11 cellular contexts compared by ENCODE assay signal in the genomic region with DNA sequence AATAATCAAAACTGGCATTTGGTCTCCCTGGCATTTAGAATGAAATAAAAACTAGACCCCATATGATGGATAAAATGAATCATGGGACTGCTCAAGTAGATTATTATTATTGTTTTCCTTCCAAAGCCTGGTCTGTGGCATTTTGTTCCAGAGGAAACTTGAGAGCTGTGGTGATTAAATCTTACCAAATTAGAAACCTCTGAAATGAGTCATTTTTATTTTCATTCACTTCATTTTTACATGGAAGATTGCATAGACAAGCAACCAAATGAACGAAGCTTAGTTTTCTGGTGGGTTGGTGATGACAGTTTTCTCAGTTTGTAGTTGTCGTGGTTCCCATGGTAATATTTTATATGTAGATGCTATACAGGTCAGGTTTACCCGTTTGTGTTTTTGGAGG. TPM values are rescaled to one million over a fixed set of nuclear protein-coding genes. Genes with fewer than 3 reads are reported as not detected.
DNase-seq lines count a peak whose midpoint lies in the region; ATAC-seq, FAIRE-seq and TF ChIP-seq lines count a peak whose summit lies in the region.
"Had no signal": no experiment of that assay in that cellular context is flagged by ENCODE, and none has a peak within 500 bp of the region (broad histone marks: within the 10 kb centered on the region; RNA-seq: fewer than 3 reads in every experiment).

No MANE protein-coding gene starts in this region.

- peaks cover 73% of the 10 kb centered on the region for H3K4me1 Mint-ChIP-seq in activated T-helper 1 cell treated with anti-CD3 and anti-CD28 coated beads, Interleukin-12 subunit alpha, Interleukin-12 subunit beta, Interleukin-2, Interleukin-4 antibody, amounts not matched to agents 30 ng/mL and 10 ng/mL and 1 ng/mL, durations not matched to agents 14 hours and 24 hours and 36 hours (ENCODE audit: low read depth)

- H3K4me1 ChIP-seq in effector memory CD4-positive, alpha-beta T cell (ENCODE audit: control insufficient read depth, insufficient read depth, low read length, poor library complexity, severe bottlenecking): no peaks in the 10 kb centered on the region
- H3K4me1 ChIP-seq in uterus: no peaks in the 10 kb centered on the region

- H3K36me3 Mint-ChIP-seq in activated T-helper 1 cell treated with anti-CD3 and anti-CD28 coated beads, Interleukin-12 subunit alpha, Interleukin-12 subunit beta, Interleukin-2, Interleukin-4 antibody, amounts not matched to agents 30 ng/mL and 10 ng/mL and 1 ng/mL, durations not matched to agents 14 hours and 24 hours and 36 hours (ENCODE audit: low read depth): peaks cover 17% of the 10 kb centered on the region

- TF ChIP-seq POLR2A in GM12892 (IDR thresholded peaks at IDR 0.05; ENCODE audit: low read depth, low read length): no peak
- no peak for TF ChIP-seq POLR2A in uterus (IDR thresholded peaks at IDR 0.05)

- DNase-seq in GM12892 (ENCODE audit: insufficient read length) (no peak), lung microvascular endothelial cell (ENCODE audit: low read depth in 2 of 2) (peak; percentile 46 to 57), HK-2 (ENCODE audit: unreplicated experiment) (no peak), islet precursor cell (no peak), uterus (no peak)
- no peak for DNase-seq in activated T-helper 1 cell treated with anti-CD3 and anti-CD28 coated beads, Interleukin-12 subunit alpha, Interleukin-12 subunit beta, Interleukin-2, Interleukin-4 antibody, amounts not matched to agents 30 ng/mL and 10 ng/mL and 1 ng/mL, durations not matched to agents 14 hours and 24 hours and 36 hours (ENCODE audit: low spot score)
- no peak for DNase-seq in effector memory CD4-positive, alpha-beta T cell
- DNase-seq: effector memory CD8-positive, alpha-beta T cell; midbrain had no signal

- H3K4me3 ChIP-seq in effector memory CD4-positive, alpha-beta T cell (ENCODE audit: insufficient read depth, low read depth, low read length, poor library complexity, severe bottlenecking): no peak overlapping the region
- H3K4me3 ChIP-seq in uterus: no peak overlapping the region

- H3K27ac Mint-ChIP-seq in activated T-helper 1 cell treated with anti-CD3 and anti-CD28 coated beads, Interleukin-12 subunit alpha, Interleukin-12 subunit beta, Interleukin-2, Interleukin-4 antibody, amounts not matched to agents 30 ng/mL and 10 ng/mL and 1 ng/mL, durations not matched to agents 14 hours and 24 hours and 36 hours: peak overlapping the region; percentile 85
- H3K27ac Mint-ChIP-seq: effector memory CD8-positive, alpha-beta T cell had no signal

- no peaks in the 10 kb centered on the region for H3K9me3 ChIP-seq in effector memory CD4-positive, alpha-beta T cell (ENCODE audit: control insufficient read depth, low read length)
- H3K9me3 ChIP-seq in uterus: no peaks in the 10 kb centered on the region

- ATAC-seq in HG02623 (IDR thresholded peaks at IDR 0.05; ENCODE audit: unreplicated experiment): peak; percentile 21
- ATAC-seq: effector memory CD8-positive, alpha-beta T cell had no signal

- H3K27me3 Mint-ChIP-seq in activated T-helper 1 cell treated with anti-CD3 and anti-CD28 coated beads, Interleukin-12 subunit alpha, Interleukin-12 subunit beta, Interleukin-2, Interleukin-4 antibody, amounts not matched to agents 30 ng/mL and 10 ng/mL and 1 ng/mL, durations not matched to agents 14 hours and 24 hours and 36 hours (ENCODE audit: insufficient read depth): no peaks in the 10 kb centered on the region
- H3K27me3 Mint-ChIP-seq: effector memory CD8-positive, alpha-beta T cell had no signal

- peaks cover 14% of the 10 kb centered on the region for H3K9me3 Mint-ChIP-seq in activated T-helper 1 cell treated with anti-CD3 and anti-CD28 coated beads, Interleukin-12 subunit alpha, Interleukin-12 subunit beta, Interleukin-2, Interleukin-4 antibody, amounts not matched to agents 30 ng/mL and 10 ng/mL and 1 ng/mL, durations not matched to agents 14 hours and 24 hours and 36 hours
- H3K9me3 Mint-ChIP-seq: effector memory CD8-positive, alpha-beta T cell had no signal

- no peaks in the 10 kb centered on the region for H3K36me3 ChIP-seq in effector memory CD4-positive, alpha-beta T cell (ENCODE audit: control insufficient read depth, insufficient read depth, low read length)
- H3K36me3 ChIP-seq in uterus: no peaks in the 10 kb centered on the region

- intact Hi-C loops in activated T-helper 1 cell treated with anti-CD3 and anti-CD28 coated beads, Interleukin-12 subunit alpha, Interleukin-12 subunit beta, Interleukin-2, Interleukin-4 antibody, amounts not matched to agents 30 ng/mL and 10 ng/mL and 1 ng/mL, durations not matched to agents 14 hours and 24 hours and 36 hours (cut with micrococcal nuclease): loop anchor here (1.0 to 10.0 kb wide), 7 partner anchors 10 to 1876 kb away; partner anchors contain the start of genes GIN1, PPIP5K2 and ST8SIA4
- intact Hi-C loops in uterus (cut with DNase I; ENCODE audit: low total_unique reads): no loop called here

- H3K27me3 ChIP-seq in effector memory CD4-positive, alpha-beta T cell (replicated peaks; ENCODE audit: control insufficient read depth, insufficient read depth, low read length, poor library complexity, severe bottlenecking): no peaks in the 10 kb centered on the region
- H3K27me3 ChIP-seq in uterus: no peaks in the 10 kb centered on the region

- H3K4me3 Mint-ChIP-seq in activated T-helper 1 cell treated with anti-CD3 and anti-CD28 coated beads, Interleukin-12 subunit alpha, Interleukin-12 subunit beta, Interleukin-2, Interleukin-4 antibody, amounts not matched to agents 30 ng/mL and 10 ng/mL and 1 ng/mL, durations not matched to agents 14 hours and 24 hours and 36 hours: peak overlapping the region; percentile 45
- H3K4me3 Mint-ChIP-seq: effector memory CD8-positive, alpha-beta T cell had no signal

- FAIRE-seq in GM12892 (lab: Jason Lieb, UNC): peak; percentile 75

- no peak for TF ChIP-seq CTCF in uterus (IDR thresholded peaks at IDR 0.05)

- H3K27ac ChIP-seq in effector memory CD4-positive, alpha-beta T cell (ENCODE audit: insufficient read depth, low read length, poor library complexity, severe bottlenecking): no peak overlapping the region
- H3K27ac ChIP-seq in uterus: peak overlapping the region in 1 of 2 donors; percentile 24
- H3K27ac ChIP-seq: VCaP had no signal

RNA-seq across cellular contexts. Expression of gene PAM, which starts 23.4 kb away (rescaled TPM):
- 39.0 TPM for polyA plus RNA-seq in GM12892 (2012; ENCODE audit: missing spikeins)
- 74.0 and 80.7 TPM in 2 replicates for total RNA-seq in activated T-helper 1 cell treated with anti-CD3 and anti-CD28 coated beads, Interleukin-12 subunit alpha, Interleukin-12 subunit beta, Interleukin-2, Interleukin-4 antibody, amounts not matched to agents 30 ng/mL and 10 ng/mL and 1 ng/mL, durations not matched to agents 14 hours and 24 hours and 36 hours
- total RNA-seq in lung microvascular endothelial cell (185 and 247 TPM in 2 replicates), uterus (100 to 1,000 TPM; 101 to 502 (median 168) TPM)

Comparison
In these comparisons a context has a peak if more than half of its experiments do, and no peak if none do; other contexts are left out.
1. DNase-seq: peak in lung microvascular endothelial cell (2 of 2); none in GM12892 (single experiment), activated T-helper 1 cell treated with anti-CD3 and anti-CD28 coated beads, Interleukin-12 subunit alpha, Interleukin-12 subunit beta, Interleukin-2, Interleukin-4 antibody, amounts not matched to agents 30 ng/mL and 10 ng/mL and 1 ng/mL, durations not matched to agents 14 hours and 24 hours and 36 hours (single experiment), effector memory CD4-positive, alpha-beta T cell (0 of 3), HK-2 (single experiment), islet precursor cell (single experiment) and uterus (0 of 2).